Comparison of ENCODE assay signal across 10 cellular contexts in the genomic region with DNA sequence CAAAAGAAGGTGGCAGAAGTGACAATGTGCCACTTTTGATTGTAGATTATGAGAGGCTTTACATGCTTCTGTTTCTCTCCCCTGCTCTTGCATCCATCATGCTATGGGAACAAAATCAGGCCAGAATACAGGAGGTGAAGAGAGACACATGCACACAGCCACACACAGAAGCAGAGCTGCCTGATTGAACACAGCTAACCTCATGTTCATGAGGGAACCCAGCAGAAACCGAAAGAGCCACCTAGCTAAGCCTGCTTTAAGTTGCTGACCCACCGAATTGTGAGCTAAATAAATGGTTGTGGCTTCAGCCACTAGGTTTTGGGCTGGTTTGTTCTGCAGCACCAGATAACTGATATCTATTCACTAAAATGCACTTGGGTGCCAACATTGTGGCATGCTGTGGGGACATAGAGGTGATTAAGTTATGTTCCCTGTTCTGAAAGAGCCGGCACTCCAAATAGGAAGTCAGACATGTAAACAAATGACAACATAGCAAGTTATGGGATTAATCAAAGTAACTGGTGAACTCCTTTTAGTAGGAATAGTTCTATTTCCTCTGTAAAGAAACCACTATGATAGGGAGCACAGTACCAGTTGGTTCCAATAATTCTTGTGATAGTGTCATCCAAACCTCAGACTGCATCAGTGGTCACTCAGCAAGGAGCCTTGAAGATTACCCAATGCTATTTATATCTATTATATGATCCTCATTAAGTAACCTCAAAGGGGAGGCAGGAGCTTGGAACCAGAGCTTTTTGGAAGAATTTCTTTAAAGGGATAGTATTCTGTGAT.
DNase-seq lines count a peak whose midpoint lies in the region; ATAC-seq, FAIRE-seq and TF ChIP-seq lines count a peak whose summit lies in the region.
"Had no signal": no experiment of that assay in that cellular context is flagged by ENCODE, and none has a peak within 500 bp of the region (broad histone marks: within the 10 kb centered on the region; RNA-seq: fewer than 3 reads in every experiment).

No MANE protein-coding gene starts in this region.

- no peaks in the 10 kb centered on the region for H3K79me2 ChIP-seq in H1 (ENCODE audit: control insufficient read depth in 1 of 2, insufficient read depth in 2 of 2, low read length in 2 of 2)

- no peak overlapping the region for H3K27ac Mint-ChIP-seq in activated T-helper 2 cell treated with anti-CD3 and anti-CD28 coated beads, Interferon-gamma antibody, Interleukin-2, Interleukin-4, amounts not matched to agents 10 μg/mL and 5 μg/mL and 100 μg/mL, durations not matched to agents 14 hours and 24 hours and 36 hours

- peaks cover 0 to 2% (median 0%) of the 10 kb centered on the region in 4 experiments; a peak in 1 of 7 replicates for H3K4me1 ChIP-seq in H1 (replicated peaks in 1 of 4; ENCODE audit: control insufficient read depth in 3 of 4, insufficient read depth in 4 of 4, low read length in 3 of 4)
- H3K4me1 ChIP-seq: pancreas had no signal

- H3K27me3 ChIP-seq in BJ (ENCODE audit: control insufficient read depth, insufficient read depth, low read length): no peaks in the 10 kb centered on the region
- no peaks in the 10 kb centered on the region for H3K27me3 ChIP-seq in H1 (replicated peaks in 1 of 4; ENCODE audit: control insufficient read depth in 3 of 4, extremely low read depth in 1 of 4, insufficient read depth in 3 of 4, low read length in 3 of 4)
- H3K27me3 ChIP-seq: BLaER1 had no signal

- no peak overlapping the region for H2AK5ac ChIP-seq in H1 (ENCODE audit: low read depth, low read length)

- intact Hi-C loops in activated T-helper 2 cell treated with anti-CD3 and anti-CD28 coated beads, Interferon-gamma antibody, Interleukin-2, Interleukin-4, amounts not matched to agents 10 μg/mL and 5 μg/mL and 100 μg/mL, durations not matched to agents 14 hours and 24 hours and 36 hours (cut with micrococcal nuclease): no loop called here

- no peak overlapping the region for H3K18ac ChIP-seq in H1 (ENCODE audit: extremely low read depth, low read length)

- no peak for TF ChIP-seq RAD21 in H1 (IDR thresholded peaks at IDR 0.05 in 1 of 2, conservative IDR thresholded peaks at IDR 0.05 in 1 of 2; ENCODE audit: low read depth in 2 of 2, low read length in 2 of 2)

- no peak for TF ChIP-seq EP300 in H1 (IDR thresholded peaks at IDR 0.05; ENCODE audit: borderline replicate concordance in 1 of 2, low read depth in 2 of 2, low read length in 2 of 2)

- no peaks in the 10 kb centered on the region for H3K9me3 Mint-ChIP-seq in activated T-helper 2 cell treated with anti-CD3 and anti-CD28 coated beads, Interferon-gamma antibody, Interleukin-2, Interleukin-4, amounts not matched to agents 10 μg/mL and 5 μg/mL and 100 μg/mL, durations not matched to agents 14 hours and 24 hours and 36 hours

- no peak overlapping the region for H2BK12ac ChIP-seq in H1 (ENCODE audit: low read depth, low read length)

- no peak overlapping the region for H3K27ac ChIP-seq in H1 (ENCODE audit: low read depth, low read length)
- H3K27ac ChIP-seq: BLaER1, pancreas had no signal

- peak overlapping the region; percentile 10 for H4K5ac ChIP-seq in H1 (ENCODE audit: insufficient read length, low read depth, low read length)

- peak overlapping the region; percentile 18; the same call in 1 of the 2 replicates for H2AFZ ChIP-seq in H1 (ENCODE audit: low read length)

- no peak overlapping the region for H3K4ac ChIP-seq in H1 (replicated peaks; ENCODE audit: insufficient read length, low read depth, low read length)

- no peak overlapping the region for H2BK20ac ChIP-seq in H1 (ENCODE audit: low read length)

- WGBS in H1 (ENCODE audit: extremely low coverage in 1 of 2, insufficient coverage in 1 of 2, insufficient read length in 1 of 2, insufficient replicate concordance in 2 of 2, low coverage in 1 of 2, low lambda C conversion rate in 2 of 2, missing lambda C conversion rate in 1 of 2), 2 experiments: 86% methylated on average over 3 of the region's 3 CpGs; no CpG with 5 or more reads in 1 of the 2 experiments

- no peak overlapping the region for H3K14ac ChIP-seq in H1 (ENCODE audit: insufficient read length)

- no peak overlapping the region for H2BK15ac ChIP-seq in H1 (ENCODE audit: low read length)

- POLR2A ChIA-PET in BJ (lab: Charles Lee): no interaction called here
- POLR2A ChIA-PET in H1 (lab: Charles Lee; ENCODE audit: partially characterized antibody): interaction anchor here (2.6 kb wide), 1 partner anchor 12 kb away, joined by 6 read pairs; no protein-coding TSS in a partner anchor

- peak; percentile 57 for ATAC-seq in GM21381 (IDR thresholded peaks at IDR 0.05; ENCODE audit: unreplicated experiment)
- ATAC-seq in HG03196 (IDR thresholded peaks at IDR 0.05; ENCODE audit: unreplicated experiment): peak; percentile 63

- H3K23me2 ChIP-seq in H1 (ENCODE audit: low read depth, low read length): no peaks in the 10 kb centered on the region

- TF ChIP-seq CTCF in BJ (IDR thresholded peaks at IDR 0.05; ENCODE audit: insufficient read depth, low read depth, low read length) (no peak), H1 (IDR thresholded peaks at IDR 0.05; ENCODE audit: control extremely low read depth in 1 of 3, insufficient read depth in 1 of 3, low read depth in 1 of 3, low read length in 3 of 3) (no peak)

- peaks cover 29% of the 10 kb centered on the region for H3K4me1 Mint-ChIP-seq in activated T-helper 2 cell treated with anti-CD3 and anti-CD28 coated beads, Interferon-gamma antibody, Interleukin-2, Interleukin-4, amounts not matched to agents 10 μg/mL and 5 μg/mL and 100 μg/mL, durations not matched to agents 14 hours and 24 hours and 36 hours (ENCODE audit: low read depth)

- no peak overlapping the region for H3K9ac ChIP-seq in H1 (replicated peaks in 1 of 4; ENCODE audit: extremely low read depth in 1 of 4, low read depth in 3 of 4, low read length in 3 of 4)
- H3K9ac ChIP-seq: BLaER1 had no signal

- no peaks in the 10 kb centered on the region for H3K79me1 ChIP-seq in H1 (ENCODE audit: low read depth, low read length)

- H3K23ac ChIP-seq in H1 (ENCODE audit: insufficient read length): no peak overlapping the region

- H3K36me3 Mint-ChIP-seq in activated T-helper 2 cell treated with anti-CD3 and anti-CD28 coated beads, Interferon-gamma antibody, Interleukin-2, Interleukin-4, amounts not matched to agents 10 μg/mL and 5 μg/mL and 100 μg/mL, durations not matched to agents 14 hours and 24 hours and 36 hours (ENCODE audit: low read depth): no peaks in the 10 kb centered on the region

- no peak overlapping the region for H3K4me2 ChIP-seq in H1 (ENCODE audit: insufficient read depth in 1 of 2, low read depth in 2 of 2, low read length in 2 of 2)
- H3K4me2 ChIP-seq: BLaER1 had no signal

- DNase-seq in BJ (ENCODE audit: low read depth) (peak; percentile 82), H1 (ENCODE audit: low read depth in 1 of 2, low spot score in 2 of 2) (no peak), putamen (ENCODE audit: low spot score) (no peak), SW480 (ENCODE audit: low spot score) (no peak), occipital lobe (lab: John Stamatoyannopoulos, UW) (no peak)
- DNase-seq in activated T-helper 2 cell treated with anti-CD3 and anti-CD28 coated beads, Interferon-gamma antibody, Interleukin-2, Interleukin-4, amounts not matched to agents 10 μg/mL and 5 μg/mL and 100 μg/mL, durations not matched to agents 14 hours and 24 hours and 36 hours (ENCODE audit: low spot score): no peak
- DNase-seq: pancreas had no signal

- no peak overlapping the region for H2BK5ac ChIP-seq in H1 (ENCODE audit: low read depth, low read length)

- no peak for FAIRE-seq in H1 (lab: Jason Lieb, UNC)
- FAIRE-seq: pancreas had no signal

- H3K4me3 ChIP-seq in BJ (ENCODE audit: low read depth, low read length): no peak overlapping the region
- no peak overlapping the region for H3K4me3 ChIP-seq in H1 (ENCODE audit: extremely low read depth in 1 of 4, insufficient read depth in 2 of 4, low read depth in 3 of 4, low read length in 4 of 4)
- H3K4me3 ChIP-seq: BLaER1, pancreas had no signal

- no peak overlapping the region for H4K91ac ChIP-seq in H1 (replicated peaks; ENCODE audit: insufficient read length, low read length)

- CTCF ChIA-PET in BJ (lab: Yijun Ruan, JAX) (interaction anchor here (0.6 to 1.5 kb wide), 3 partner anchors 52 to 312 kb away, joined by 3 to 6 read pairs (median 4); no protein-coding TSS in a partner anchor), H1 (lab: Charles Lee; ENCODE audit: partially characterized antibody) (interaction anchor here (0.7 to 1.5 kb wide), 3 partner anchors 8 to 312 kb away, joined by 3 to 5 read pairs (median 3); no protein-coding TSS in a partner anchor)

- no peaks in the 10 kb centered on the region for H4K20me1 ChIP-seq in H1 (replicated peaks in 1 of 2; ENCODE audit: control insufficient read depth in 1 of 2, insufficient read depth in 2 of 2, low read length in 2 of 2)
- H4K20me1 ChIP-seq: BLaER1 had no signal

- no peaks in the 10 kb centered on the region for H3K36me3 ChIP-seq in BJ (ENCODE audit: control insufficient read depth, insufficient read depth, low read length)
- H3K36me3 ChIP-seq in H1 (ENCODE audit: control insufficient read depth in 2 of 4, insufficient read depth in 4 of 4, low read length in 3 of 4): no peaks in the 10 kb centered on the region
- H3K36me3 ChIP-seq: BLaER1, pancreas had no signal

- no peak overlapping the region for H3K4me3 Mint-ChIP-seq in activated T-helper 2 cell treated with anti-CD3 and anti-CD28 coated beads, Interferon-gamma antibody, Interleukin-2, Interleukin-4, amounts not matched to agents 10 μg/mL and 5 μg/mL and 100 μg/mL, durations not matched to agents 14 hours and 24 hours and 36 hours (ENCODE audit: low read depth)

- no peak for TF ChIP-seq POLR2A in H1 (IDR thresholded peaks at IDR 0.05; ENCODE audit: control extremely low read depth in 1 of 2, low read depth in 2 of 2, low read length in 2 of 2)

- H3K27me3 Mint-ChIP-seq in activated T-helper 2 cell treated with anti-CD3 and anti-CD28 coated beads, Interferon-gamma antibody, Interleukin-2, Interleukin-4, amounts not matched to agents 10 μg/mL and 5 μg/mL and 100 μg/mL, durations not matched to agents 14 hours and 24 hours and 36 hours (ENCODE audit: low read depth): peaks cover 25% of the 10 kb centered on the region

- H3K56ac ChIP-seq in H1 (replicated peaks; ENCODE audit: insufficient read length, low read depth, low read length): no peak overlapping the region

- H3K9me3 ChIP-seq in H1 (ENCODE audit: insufficient read depth in 2 of 2, low read depth in 1 of 2, low read length in 1 of 2): no peaks in the 10 kb centered on the region
- H3K9me3 ChIP-seq: BLaER1, pancreas had no signal

- H4K8ac ChIP-seq in H1 (ENCODE audit: extremely low read depth, insufficient read depth, low read length): no peak overlapping the region

- H2BK120ac ChIP-seq in H1 (replicated peaks; ENCODE audit: low read depth, low read length): peak overlapping the region; percentile 25

TF ChIP-seq in H1, 55 proteins besides CTCF, POLR2A, EP300 and RAD21:
- TF ChIP-seq KDM1A (IDR thresholded peaks at IDR 0.05; ENCODE audit: borderline replicate concordance, low read length): no peak
